ENCODE assay signal across 19 cellular contexts in genomic region chr14:71491925-71492324, GRCh38.
DNase-seq lines count a peak whose midpoint lies in the region; ATAC-seq and TF ChIP-seq lines count a peak whose summit lies in the region.
"Had no signal": no experiment of that assay in that cellular context is flagged by ENCODE, and none has a peak within 500 bp of the region (broad histone marks: within the 10 kb centered on the region; RNA-seq: fewer than 3 reads in every experiment).

No MANE protein-coding gene starts in this region.

- TF ChIP-seq CTCF in Caco-2 (IDR thresholded peaks at IDR 0.05; ENCODE audit: insufficient read depth in 1 of 2, low read depth in 1 of 2, low read length in 1 of 2, severe bottlenecking in 1 of 2, unreplicated experiment in 1 of 2) (no peak), WTC11 (IDR thresholded peaks at IDR 0.05) (no peak), fibroblast of pulmonary artery (IDR thresholded peaks at IDR 0.05; ENCODE audit: low read length, missing control alignments) (no peak), suprapubic skin (IDR thresholded peaks at IDR 0.05) (no peak)

- peak overlapping the region; percentile 69 for H2BK120ac ChIP-seq in trophoblast cell (ENCODE audit: insufficient read depth, low read length, poor library complexity)

- POLR2A ChIA-PET in Caco-2 (lab: Charles Lee) (no interaction called here), WTC11 (lab: Charles Lee) (no interaction called here)

- no peak overlapping the region for H2BK5ac ChIP-seq in trophoblast cell (ENCODE audit: low read depth, low read length, poor library complexity)

- H3K27ac ChIP-seq in trophoblast cell (ENCODE audit: low read depth, low read length): no peak overlapping the region
- H3K27ac ChIP-seq in suprapubic skin: no peak overlapping the region
- H3K27ac ChIP-seq: HL-60, testis had no signal

- H2AK5ac ChIP-seq in trophoblast cell (ENCODE audit: low read length): no peak overlapping the region

- CTCF ChIA-PET in Caco-2 (lab: Charles Lee): no interaction called here
- CTCF ChIA-PET in WTC11 (lab: Charles Lee): no interaction called here

- H3K9me3 ChIP-seq in Caco-2 (no peaks in the 10 kb centered on the region), trophoblast cell (ENCODE audit: insufficient read depth, low read depth, low read length) (no peaks in the 10 kb centered on the region), suprapubic skin (no peaks in the 10 kb centered on the region)
- H3K9me3 ChIP-seq: breast epithelium, testis had no signal

- TF ChIP-seq POLR2A in suprapubic skin (IDR thresholded peaks at IDR 0.05): no peak

- BruUV-seq in Caco-2 (replicated peaks; lab: Mats Ljungman, UMichigan): no TSS peak

- peak overlapping the region; percentile 58 for H3K4ac ChIP-seq in trophoblast cell (ENCODE audit: low read depth, low read length)

- H2AFZ ChIP-seq in trophoblast cell (ENCODE audit: insufficient read depth, low read length, poor library complexity): no peak overlapping the region

- no peak overlapping the region for H3K9ac ChIP-seq in trophoblast cell (ENCODE audit: low read length)

- no peak overlapping the region for H4K8ac ChIP-seq in trophoblast cell (ENCODE audit: low read depth, low read length)

- no peak for DNase-seq in Caco-2
- no peak for DNase-seq in WTC11 (ENCODE audit: low spot score)
- DNase-seq in fibroblast of pulmonary artery (ENCODE audit: low read depth): peak; percentile 61
- no peak for DNase-seq in trophoblast cell
- no peak for DNase-seq in hippocampal formation (lab: John Stamatoyannopoulos, UW)
- DNase-seq in suprapubic skin (ENCODE audit: low spot score in 2 of 2): no peak
- no peak for DNase-seq in SK-N-DZ (ENCODE audit: low spot score)
- DNase-seq in activated effector memory CD4-positive, alpha-beta T cell treated with anti-CD3 and anti-CD28 coated beads, Interleukin-2, amount 50 U/mL, for 16 hours: no peak
- DNase-seq: activated CD8-positive, alpha-beta memory T cell treated with anti-CD3 and anti-CD28 coated beads for 24 hours; effector memory CD8-positive, alpha-beta T cell; islet precursor cell; Karpas-422; NCI-H1417 treated with DMSO at 0.1 percent for 48 hours; NCI-H345; testis had no signal

- ATAC-seq in WTC11: no peak
- ATAC-seq: effector memory CD8-positive, alpha-beta T cell had no signal

- peak overlapping the region; percentile 32 for H3K27ac Mint-ChIP-seq in Caco-2 (ENCODE audit: unreplicated experiment)
- H3K27ac Mint-ChIP-seq in WTC11: peak overlapping the region; percentile 75
- H3K27ac Mint-ChIP-seq: activated T-helper 2 cell treated with anti-CD3 and anti-CD28 coated beads, Interferon-gamma antibody, Interleukin-2, Interleukin-4, amounts not matched to agents 10 μg/mL and 5 μg/mL and 100 μg/mL, durations not matched to agents 14 hours and 24 hours and 36 hours; effector memory CD8-positive, alpha-beta T cell; mesothelial cell of epicardium had no signal

- H3K18ac ChIP-seq in trophoblast cell (ENCODE audit: low read length): peak overlapping the region; percentile 46

- no peak overlapping the region for H4K12ac ChIP-seq in trophoblast cell (ENCODE audit: low read depth, low read length)

- no peak for TF ChIP-seq EP300 in suprapubic skin (IDR thresholded peaks at IDR 0.05)

- H3K4me3 ChIP-seq in Caco-2 (ENCODE audit: low read depth, low read length) (no peak overlapping the region), fibroblast of pulmonary artery (replicated peaks; ENCODE audit: low read depth, low read length) (no peak overlapping the region), trophoblast cell (ENCODE audit: low read depth, low read length) (no peak overlapping the region), suprapubic skin (no peak overlapping the region)
- H3K4me3 ChIP-seq: breast epithelium, testis had no signal

- H3K27me3 ChIP-seq in Caco-2 (replicated peaks; ENCODE audit: control insufficient read depth, insufficient read depth, low read length) (no peaks in the 10 kb centered on the region), trophoblast cell (ENCODE audit: insufficient read depth, low read length) (no peaks in the 10 kb centered on the region), suprapubic skin (no peaks in the 10 kb centered on the region)
- H3K27me3 ChIP-seq: breast epithelium, testis had no signal

- H3K79me1 ChIP-seq in trophoblast cell (ENCODE audit: low read length): no peaks in the 10 kb centered on the region

- H3K4me1 Mint-ChIP-seq in Caco-2 (ENCODE audit: low read depth, unreplicated experiment) (peaks cover 32% of the 10 kb centered on the region), WTC11 (peaks cover 33% of the 10 kb centered on the region)

- H3K14ac ChIP-seq in trophoblast cell (ENCODE audit: low read length): peak overlapping the region; percentile 19

- intact Hi-C loops in Caco-2 (cut with micrococcal nuclease; ENCODE audit: unreplicated experiment): no loop called here

- H3K23ac ChIP-seq in trophoblast cell (ENCODE audit: low read length): no peak overlapping the region

- H3K36me3 Mint-ChIP-seq in Caco-2 (ENCODE audit: insufficient read depth, unreplicated experiment) (peaks cover 6% of the 10 kb centered on the region), WTC11 (no peaks in the 10 kb centered on the region)

- H3K4me2 ChIP-seq in trophoblast cell (ENCODE audit: low read length): no peak overlapping the region

- H3K4me1 ChIP-seq in Caco-2 (peaks cover 31% of the 10 kb centered on the region), trophoblast cell (ENCODE audit: control insufficient read depth in 1 of 2, insufficient read depth in 2 of 2, low read length in 2 of 2) (peaks cover 0 to 2% of the 10 kb centered on the region in 2 experiments), suprapubic skin (peaks cover 6% of the 10 kb centered on the region)
- H3K4me1 ChIP-seq: breast epithelium had no signal

- H3K79me2 ChIP-seq in trophoblast cell (ENCODE audit: control insufficient read depth, insufficient read depth, low read length, poor library complexity): peaks cover 4% of the 10 kb centered on the region

- WGBS in trophoblast cell (ENCODE audit: extremely low coverage, insufficient coverage, insufficient read length): no CpG with 5 or more reads among the region's 6 CpGs
- 87% methylated on average over 6 of the region's 6 CpGs for WGBS in suprapubic skin

- H3K9me3 Mint-ChIP-seq in Caco-2 (ENCODE audit: unreplicated experiment): no peaks in the 10 kb centered on the region
- peaks cover 8% of the 10 kb centered on the region; the same call in 1 of the 2 replicates for H3K9me3 Mint-ChIP-seq in WTC11

- no peak overlapping the region for H2BK12ac ChIP-seq in trophoblast cell (ENCODE audit: low read length)

- H3K4me3 Mint-ChIP-seq in Caco-2 (ENCODE audit: unreplicated experiment) (no peak overlapping the region), WTC11 (no peak overlapping the region)
- H3K4me3 Mint-ChIP-seq: effector memory CD8-positive, alpha-beta T cell; mesothelial cell of epicardium had no signal

- H3K27me3 Mint-ChIP-seq in Caco-2 (ENCODE audit: insufficient read depth, unreplicated experiment) (no peaks in the 10 kb centered on the region), WTC11 (ENCODE audit: low read depth) (no peaks in the 10 kb centered on the region)
- H3K27me3 Mint-ChIP-seq: effector memory CD8-positive, alpha-beta T cell had no signal

- H4K91ac ChIP-seq in trophoblast cell (ENCODE audit: low read depth, low read length): no peak overlapping the region

- H3K36me3 ChIP-seq in Caco-2 (ENCODE audit: control insufficient read depth, insufficient read depth, low read length) (no peaks in the 10 kb centered on the region), trophoblast cell (ENCODE audit: control insufficient read depth in 1 of 2, insufficient read depth in 2 of 2, low read length in 2 of 2) (peaks cover 2 to 4% of the 10 kb centered on the region in 2 experiments), suprapubic skin (no peaks in the 10 kb centered on the region)
- H3K36me3 ChIP-seq: breast epithelium had no signal

TF ChIP-seq in WTC11, 78 proteins besides CTCF, POLR2A, EP300 and RAD21 (continues in another document):
- TF ChIP-seq STAT6 (CRISPR knock-in tag; conservative IDR thresholded peaks at IDR 0.05; ENCODE audit: low read depth): no peak
- no peak for TF ChIP-seq SOX15 (CRISPR knock-in tag; IDR thresholded peaks at IDR 0.05)
